Comparison of ENCODE assay signal across 7 cellular contexts in genomic region chr20:62832212-62832922, GRCh38. TPM values are rescaled to one million over a fixed set of nuclear protein-coding genes. Genes with fewer than 3 reads are reported as not detected.
DNase-seq lines count a peak whose midpoint lies in the region; FAIRE-seq and TF ChIP-seq lines count a peak whose summit lies in the region.

No MANE protein-coding gene starts in this region.

- no peak for TF ChIP-seq CTCF in GM13976 (IDR thresholded peaks at IDR 0.05; ENCODE audit: borderline replicate concordance, control extremely low read depth, extremely low read depth, insufficient read depth, missing control alignments)

- H3K4me1 ChIP-seq in NT2/D1 (ENCODE audit: insufficient read depth, insufficient read length) = peaks cover 38% of the 10 kb centered on the region
- H3K4me1 ChIP-seq in skeletal muscle tissue (ENCODE audit: control insufficient read depth in 3 of 3, insufficient read depth in 3 of 3, low read length in 3 of 3) = peaks cover 0 to 10% (median 9%) of the 10 kb centered on the region in 3 donors

- no peak overlapping the region for H3K27ac ChIP-seq in skeletal muscle tissue (ENCODE audit: low read depth, low read length)

- FAIRE-seq in H54 (lab: Jason Lieb, UNC) = no peak

- H3K9ac ChIP-seq in NT2/D1 (ENCODE audit: insufficient read length, low read depth) = no peak overlapping the region
- peak overlapping the region in 2 of 3 donors; percentile 8 to 23 for H3K9ac ChIP-seq in skeletal muscle tissue (ENCODE audit: low read depth in 1 of 3, low read length in 3 of 3)

- H3K4me3 ChIP-seq in H7 (ENCODE audit: insufficient read depth, low read depth, low read length) = no peak overlapping the region
- H3K4me3 ChIP-seq in NT2/D1 (ENCODE audit: insufficient read length, low read depth) = no peak overlapping the region
- H3K4me3 ChIP-seq in skeletal muscle tissue (ENCODE audit: low read length in 3 of 3) = no peak overlapping the region

- H3K27me3 ChIP-seq in H7 (ENCODE audit: control insufficient read depth, insufficient read depth, low read length) = no peaks in the 10 kb centered on the region
- no peaks in the 10 kb centered on the region for H3K27me3 ChIP-seq in NT2/D1 (ENCODE audit: insufficient read depth, insufficient read length)
- peaks cover 22 to 42% (median 41%) of the 10 kb centered on the region in 3 donors for H3K27me3 ChIP-seq in skeletal muscle tissue (ENCODE audit: control insufficient read depth in 3 of 3, insufficient read depth in 3 of 3, low read length in 3 of 3)

- TF ChIP-seq POLR2A in erythroblast (IDR thresholded peaks at IDR 0.05; ENCODE audit: low read length) (no peak), H54 (IDR thresholded peaks at IDR 0.05; ENCODE audit: low read depth, low read length) (no peak)

- in situ Hi-C loops in GM13976 (cut with MboI; ENCODE audit: low sequenced_read_pairs, unreplicated experiment) = no loop called here

- H3K9me3 ChIP-seq in NT2/D1 (ENCODE audit: insufficient read depth, low read length) (no peaks in the 10 kb centered on the region), skeletal muscle tissue (ENCODE audit: control insufficient read depth in 3 of 3, low read length in 3 of 3) (no peaks in the 10 kb centered on the region)

- H3K36me3 ChIP-seq in H7 (replicated peaks; ENCODE audit: control insufficient read depth, insufficient read depth, low read length) = peaks cover 5% of the 10 kb centered on the region
- peaks cover 89% of the 10 kb centered on the region for H3K36me3 ChIP-seq in NT2/D1 (ENCODE audit: insufficient read depth, insufficient read length, low read length)
- H3K36me3 ChIP-seq in skeletal muscle tissue (ENCODE audit: control insufficient read depth in 3 of 3, insufficient read depth in 3 of 3, low read length in 3 of 3) = no peaks in the 10 kb centered on the region

- DNase-seq in GM13976 (ENCODE audit: low spot score) (peak; percentile 78), H7 (peak; percentile 84), NT2/D1 (ENCODE audit: low read depth, low spot score) (peak; percentile 57), erythroblast (lab: John Stamatoyannopoulos, UW) (peak; percentile 44 to 47), H54 (ENCODE audit: insufficient read length, low spot score) (no peak), COLO829 (ENCODE audit: low spot score) (no peak)

RNA-seq across cellular contexts. Expression of gene COL9A3, which starts 15.5 kb away (rescaled TPM):
- 131 and 139 TPM in 2 replicates for total RNA-seq in H7 (2014; rRNA removed; shearing (Covaris generic))
- total RNA-seq in skeletal muscle tissue = 8.9 TPM

RNA-seq across cellular contexts. Expression of gene OGFR, which starts 27.7 kb away (rescaled TPM):
- 50.1 and 57.1 TPM in 2 replicates for total RNA-seq in H7 (2014; rRNA removed; shearing (Covaris generic))
- total RNA-seq in skeletal muscle tissue = 13.6 TPM

RNA-seq across cellular contexts. Expression of gene TCFL5, which starts 29.3 kb away (rescaled TPM):
- total RNA-seq in H7 (2014; rRNA removed; shearing (Covaris generic)) = 25.7 and 36.8 TPM in 2 replicates
- 6.3 TPM for total RNA-seq in skeletal muscle tissue

RNA-seq across cellular contexts. Expression of gene MRGBP, which starts 36.1 kb away (rescaled TPM):
- 28.3 and 28.5 TPM in 2 replicates for total RNA-seq in H7 (2014; rRNA removed; shearing (Covaris generic))
- 5.7 TPM for total RNA-seq in skeletal muscle tissue

Comparison
In these comparisons a context has a peak if more than half of its experiments do, and no peak if none do; other contexts are left out.
1. DNase-seq: peak in GM13976 (single experiment), H7 (single experiment), NT2/D1 (single experiment) and erythroblast (2 of 2); none in H54 (single experiment) and COLO829 (single experiment).
2. RNA of gene COL9A3, which starts 15.5 kb away (total RNA-seq): 131 to 139 TPM in H7; 8.9 TPM in skeletal muscle tissue (single experiment); every median in the first group is over 10 times any median in the second.